In genomic region chr1:9009438-9010366, GRCh38 we compare ENCODE assay signal across 1 cellular context.
TF ChIP-seq lines count a peak whose summit lies in the region.

No MANE protein-coding gene starts in this region.

TF ChIP-seq in SK-N-SH treated with all-trans-retinoic acid at 6 μM for 48 hours, 23 proteins besides CTCF, POLR2A, EP300 and RAD21 (continued from another document):
- no peak for TF ChIP-seq OSR1 (CRISPR knock-in tag; IDR thresholded peaks at IDR 0.05)
- TF ChIP-seq CSDC2 (CRISPR knock-in tag; IDR thresholded peaks at IDR 0.05), result no peak
- no peak for TF ChIP-seq ZFP3 (CRISPR knock-in tag; IDR thresholded peaks at IDR 0.05)
- TF ChIP-seq TCF4 (CRISPR knock-in tag; IDR thresholded peaks at IDR 0.05; ENCODE audit: borderline replicate concordance), result no peak
- no peak for TF ChIP-seq BACH2 (CRISPR knock-in tag; IDR thresholded peaks at IDR 0.05; ENCODE audit: borderline replicate concordance)
- no peak for TF ChIP-seq SNAI2 (CRISPR knock-in tag; IDR thresholded peaks at IDR 0.05)
- TF ChIP-seq CSRNP3 (CRISPR knock-in tag; IDR thresholded peaks at IDR 0.05), result no peak
